ENCODE assay signal across 20 cellular contexts in genomic region chrX:68921937-68922456, GRCh38.
"Had no signal": no experiment of that assay in that cellular context is flagged by ENCODE, and none has a peak within 500 bp of the region (broad histone marks: within the 10 kb centered on the region; RNA-seq: fewer than 3 reads in every experiment).

No MANE protein-coding gene starts in this region.

- H3K9me3 ChIP-seq: esophagus squamous epithelium, suprapubic skin, upper lobe of left lung had no signal

- ATAC-seq: activated T-cell treated with anti-CD3 and anti-CD28 coated beads, Interleukin-2, amount 50 U/mL, for 72 hours; naive thymus-derived CD8-positive, alpha-beta T cell had no signal

- H3K4me2 ChIP-seq: smooth muscle cell had no signal

- H3K4me1 ChIP-seq: esophagus squamous epithelium, suprapubic skin, upper lobe of left lung had no signal

- H3K27ac ChIP-seq: coronary artery, esophagus squamous epithelium, suprapubic skin, upper lobe of left lung had no signal

- H3K27me3 ChIP-seq: esophagus squamous epithelium, suprapubic skin, upper lobe of left lung had no signal

- H3K4me3 ChIP-seq: coronary artery, esophagus squamous epithelium, lung, smooth muscle cell, suprapubic skin, upper lobe of left lung had no signal

- H3K36me3 ChIP-seq: esophagus squamous epithelium, suprapubic skin, upper lobe of left lung had no signal

- DNase-seq: activated B cell treated with CpG ODN at 0.5 μM for 24 hours; activated CD4-positive, alpha-beta T cell treated with anti-CD3 and anti-CD28 coated beads for 48 hours; activated CD8-positive, alpha-beta memory T cell treated with anti-CD3 and anti-CD28 coated beads, Interleukin-2, amount 50 U/mL, for 48 hours; activated gamma-delta T cell; activated T-cell treated with anti-CD3 and anti-CD28 coated beads, Interleukin-2, amount 50 U/mL, for 72 hours; amniotic stem cell; caudate nucleus; esophagus squamous epithelium; foreskin fibroblast; left cardiac atrium; midbrain; naive thymus-derived CD8-positive, alpha-beta T cell; nucleus accumbens; right cardiac atrium; T-helper 2 cell; upper lobe of left lung had no signal
